In genomic region chr19:41269055-41269454, GRCh38 we compare ENCODE assay signal across 29 cellular contexts.
"Had no signal": no experiment of that assay in that cellular context is flagged by ENCODE, and none has a peak within 500 bp of the region (broad histone marks: within the 10 kb centered on the region; RNA-seq: fewer than 3 reads in every experiment).

No MANE protein-coding gene starts in this region.

- H3K9me3 Mint-ChIP-seq: immature natural killer cell; mesothelial cell of epicardium; naive B cell; natural killer cell; nephron progenitor cell; neural progenitor cell; stimulated activated naive B cell treated with anti-CD40 and anti-IgM and Interleukin-4, amounts not matched to agents 10 μg/mL and 1 μg/mL and 100 μg/mL, for 72 hours had no signal

- ATAC-seq: natural killer cell; sciatic nerve; stimulated activated naive B cell treated with anti-CD40 and anti-IgM and Interleukin-4, amounts not matched to agents 10 μg/mL and 1 μg/mL and 100 μg/mL, for 72 hours; stimulated activated naive CD8-positive, alpha-beta T cell treated with anti-CD3 and anti-CD28 coated beads, Interleukin-15, Interleukin-2, amounts not matched to agents 100 U/mL and 50 U/mL, for 24 hours had no signal

- H3K36me3 ChIP-seq: ovary had no signal

- H3K4me3 ChIP-seq: left ventricle myocardium inferior, lung, neural progenitor cell, ovary, right atrium auricular region, skin epidermis, stomach, testis, thyroid gland, transverse colon, upper lobe of left lung, vagina had no signal

- H3K9me3 ChIP-seq: left ventricle myocardium inferior, ovary, right atrium auricular region, stomach, testis, thyroid gland, transverse colon, upper lobe of left lung, vagina had no signal

- H3K27me3 Mint-ChIP-seq: naive B cell; progenitor cell of endocrine pancreas; stimulated activated naive B cell treated with anti-CD40 and anti-IgM and Interleukin-4, amounts not matched to agents 10 μg/mL and 1 μg/mL and 100 μg/mL, for 72 hours had no signal

- H3K9ac ChIP-seq: neural progenitor cell had no signal

- H3K4me3 Mint-ChIP-seq: immature natural killer cell; mesothelial cell of epicardium; natural killer cell; nephron progenitor cell; neural progenitor cell; stimulated activated naive B cell treated with anti-CD40 and anti-IgM and Interleukin-4, amounts not matched to agents 10 μg/mL and 1 μg/mL and 100 μg/mL, for 72 hours had no signal

- H2AFZ ChIP-seq: neural progenitor cell had no signal

- H3K27me3 ChIP-seq: neural progenitor cell, ovary, right atrium auricular region, stomach, testis, thyroid gland, transverse colon, upper lobe of left lung, vagina had no signal

- H3K4me2 ChIP-seq: neural progenitor cell had no signal

- H3K27ac ChIP-seq: left ventricle myocardium inferior, neural progenitor cell, ovary, right atrium auricular region, skin epidermis, stomach, testis, thyroid gland, transverse colon, upper lobe of left lung, vagina had no signal

- FAIRE-seq: islet of Langerhans, kidney had no signal

- DNase-seq: hypothalamus; immature natural killer cell; kidney; left ventricle myocardium inferior; mesendoderm; naive B cell; natural killer cell; nephron progenitor cell; ovary; stimulated activated CD4-positive, alpha-beta T cell treated with anti-CD3 and anti-CD28 coated beads, Interleukin-12 subunit alpha, Interleukin-12 subunit beta, amount 100 ng/mL, for 4 hours; stimulated activated CD4-positive, alpha-beta T cell treated with anti-CD3 and anti-CD28 coated beads, Interleukin-15, amount 100 ng/mL, for 24 hours; stimulated activated CD4-positive, alpha-beta T cell treated with anti-CD3 and anti-CD28 coated beads, Interleukin-2, amount 100 ng/mL, for 24 hours; stimulated activated CD4-positive, alpha-beta T cell treated with anti-CD3 and anti-CD28 coated beads, Interleukin-4, amount 100 ng/mL, for 1 hour; stimulated activated naive B cell treated with anti-CD40 and anti-IgM and Interleukin-4, amounts not matched to agents 10 μg/mL and 1 μg/mL and 100 μg/mL, for 72 hours; stimulated activated naive CD8-positive, alpha-beta T cell treated with anti-CD3 and anti-CD28 coated beads, Interleukin-15, Interleukin-2, amounts not matched to agents 100 U/mL and 50 U/mL, for 24 hours; stomach; testis; thyroid gland; transverse colon; upper lobe of left lung had no signal

- H3K27ac Mint-ChIP-seq: mesothelial cell of epicardium; naive B cell; nephron progenitor cell; neural progenitor cell; stimulated activated naive B cell treated with anti-CD40 and anti-IgM and Interleukin-4, amounts not matched to agents 10 μg/mL and 1 μg/mL and 100 μg/mL, for 72 hours had no signal
